8 cellular contexts compared by ENCODE assay signal in the genomic region with DNA sequence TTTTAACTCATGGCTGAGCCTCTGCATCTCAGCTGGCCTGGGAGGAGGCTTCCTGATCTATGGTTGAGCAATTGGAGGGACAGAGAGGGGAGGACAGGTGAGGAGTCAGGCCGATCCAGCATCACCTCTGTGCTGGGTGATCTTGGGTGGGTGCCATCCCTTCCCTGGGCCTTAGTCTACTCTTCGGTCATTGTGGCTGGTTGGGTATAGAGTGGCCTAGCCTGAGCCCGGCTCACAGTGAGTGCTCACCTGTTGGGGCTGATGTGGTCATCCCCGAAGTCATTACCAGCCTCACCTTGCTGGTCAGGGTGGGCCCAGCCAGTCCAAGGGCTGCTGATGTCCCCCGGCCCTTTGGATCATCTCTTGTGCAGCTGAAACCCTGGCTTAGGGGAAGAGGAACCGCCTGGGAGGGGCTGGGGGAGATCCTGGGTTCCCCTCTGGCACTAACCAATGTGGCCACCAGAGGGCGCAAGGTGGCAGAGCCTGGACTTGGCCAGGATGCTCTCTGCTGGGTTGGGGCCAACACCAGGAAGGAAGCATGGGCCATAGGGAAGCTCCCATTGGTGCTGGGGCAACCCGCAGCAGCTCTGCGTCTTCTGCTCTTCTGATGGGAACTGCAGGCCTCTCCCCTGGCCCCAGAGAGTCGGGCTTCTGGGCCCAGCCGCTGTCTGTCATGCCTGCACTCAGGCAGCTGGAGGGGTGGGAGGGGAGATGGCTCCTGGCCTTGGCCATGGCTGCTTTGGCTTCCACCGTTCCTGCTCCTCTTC. TPM values are rescaled to one million over a fixed set of nuclear protein-coding genes. Genes with fewer than 3 reads are reported as not detected.
DNase-seq lines count a peak whose midpoint lies in the region; ATAC-seq and TF ChIP-seq lines count a peak whose summit lies in the region.

No MANE protein-coding gene starts in this region.

- no peak overlapping the region for H3K4me3 ChIP-seq in WI38 (ENCODE audit: low read depth, low read length)
- H3K4me3 ChIP-seq in breast epithelium: no peak overlapping the region

- TF ChIP-seq POLR2A in breast epithelium (IDR thresholded peaks at IDR 0.05): no peak

- H3K4me1 ChIP-seq in breast epithelium: no peaks in the 10 kb centered on the region

- DNase-seq in DMS 273 treated with DMSO at 0.1 percent for 48 hours (lab: John Stamatoyannopoulos, UW) (peak; percentile 36), NCI-H2227 (lab: John Stamatoyannopoulos, UW; ENCODE audit: unreplicated experiment) (peak; percentile 79), breast epithelium (ENCODE audit: low spot score in 2 of 2) (peak; percentile 63 to 90), iris pigment epithelial cell (ENCODE audit: low read depth) (peak; percentile 57)
- peak; percentile 76 to 84 (median 80) for DNase-seq in stimulated activated CD4-positive, alpha-beta T cell treated with anti-CD3 and anti-CD28 coated beads, Interleukin-1b, Interleukin-23, amount 100 ng/mL, for 24 hours (ENCODE audit: low read depth in 4 of 4, low spot score in 1 of 4)

- no peak overlapping the region for H3K27ac ChIP-seq in breast epithelium

- H3K36me3 ChIP-seq in breast epithelium: no peaks in the 10 kb centered on the region

- peak; percentile 85 for TF ChIP-seq CTCF in WI38 (IDR thresholded peaks at IDR 0.05; ENCODE audit: low read depth, low read length)
- peak; percentile 92 to 95 (median 94) for TF ChIP-seq CTCF in breast epithelium (IDR thresholded peaks at IDR 0.05)

- H3K27me3 ChIP-seq in breast epithelium: no peaks in the 10 kb centered on the region

- intact Hi-C loops in breast epithelium (cut with DNase I; ENCODE audit: low total_unique reads): no loop called here

- ATAC-seq in HG02571 (IDR thresholded peaks at IDR 0.05; ENCODE audit: unreplicated experiment): peak; percentile 74
- ATAC-seq in HG03196 (IDR thresholded peaks at IDR 0.05; ENCODE audit: unreplicated experiment): no peak

- H3K9me3 ChIP-seq in breast epithelium: no peaks in the 10 kb centered on the region

RNA-seq across cellular contexts. Expression of a gene that starts 17.3 kb away (rescaled TPM):
- 10 to 100 TPM; 23.1 to 27.9 (median 25.1) TPM for total RNA-seq in breast epithelium

RNA-seq across cellular contexts. Expression of a gene that starts 17.9 kb away (rescaled TPM):
- total RNA-seq in breast epithelium: 10 to 100 TPM; 19.8 to 47.5 (median 30.5) TPM
